11 cellular contexts compared by ENCODE assay signal in genomic region chr12:9794484-9795063, GRCh38. TPM values are rescaled to one million over a fixed set of nuclear protein-coding genes. Genes with fewer than 3 reads are reported as not detected.
DNase-seq lines count a peak whose midpoint lies in the region; ATAC-seq and TF ChIP-seq lines count a peak whose summit lies in the region.
"Had no signal": no experiment of that assay in that cellular context is flagged by ENCODE, and none has a peak within 500 bp of the region (broad histone marks: within the 10 kb centered on the region; RNA-seq: fewer than 3 reads in every experiment).

No MANE protein-coding gene starts in this region.

- TF ChIP-seq POLR2A in GM18505 (IDR thresholded peaks at IDR 0.05; ENCODE audit: borderline replicate concordance, extremely low read depth, insufficient read depth, insufficient read length) = no peak

- no peak for TF ChIP-seq CTCF in PC-3 (conservative IDR thresholded peaks at IDR 0.05; ENCODE audit: low read depth, low read length)

- H3K4me1 Mint-ChIP-seq in effector memory CD8-positive, alpha-beta T cell (ENCODE audit: low read depth in 2 of 2) = peaks cover 31 to 41% of the 10 kb centered on the region in 2 donors

- no peak overlapping the region for H3K27ac Mint-ChIP-seq in effector memory CD8-positive, alpha-beta T cell

- POLR2A ChIA-PET in PC-3 (lab: Charles Lee; ENCODE audit: unreplicated experiment) = no interaction called here

- H3K36me3 Mint-ChIP-seq in effector memory CD8-positive, alpha-beta T cell (ENCODE audit: insufficient read depth) = no peaks in the 10 kb centered on the region

- no peaks in the 10 kb centered on the region for H3K36me3 ChIP-seq in PC-3 (ENCODE audit: low read depth, low read length)

- intact Hi-C loops in PC-3 (cut with micrococcal nuclease) = no loop called here

- H4K20me1 ChIP-seq in PC-3 (ENCODE audit: low read length) = no peaks in the 10 kb centered on the region

- ATAC-seq in GM18870 (IDR thresholded peaks at IDR 0.05; ENCODE audit: unreplicated experiment) = peak; percentile 48
- no peak for ATAC-seq in PC-3
- no peak for ATAC-seq in effector memory CD8-positive, alpha-beta T cell (replicated peaks)
- ATAC-seq in SK-N-SH treated with all-trans-retinoic acid at 6 μM for 48 hours = no peak
- no peak for ATAC-seq in GM18505 (IDR thresholded peaks at IDR 0.05; ENCODE audit: unreplicated experiment)

- H3K27me3 Mint-ChIP-seq in effector memory CD8-positive, alpha-beta T cell = peaks cover 0 to 11% of the 10 kb centered on the region in 2 donors

- peak overlapping the region; percentile 38 to 70 for H3K4me3 Mint-ChIP-seq in effector memory CD8-positive, alpha-beta T cell

- H3K79me2 ChIP-seq in PC-3 (ENCODE audit: low read length) = no peaks in the 10 kb centered on the region

- no peak overlapping the region for H2AFZ ChIP-seq in PC-3 (ENCODE audit: low read length)

- H3K9me2 ChIP-seq in PC-3 (replicated peaks; ENCODE audit: low read length) = no peaks in the 10 kb centered on the region

- H3K4me2 ChIP-seq in PC-3 (ENCODE audit: low read length) = peak overlapping the region; percentile 54

- no peak overlapping the region for H3K9ac ChIP-seq in PC-3 (ENCODE audit: low read length)

- no peak overlapping the region for H3K4me3 ChIP-seq in PC-3 (ENCODE audit: low read length)
- H3K4me3 ChIP-seq: coronary artery had no signal

- BruUV-seq in PC-3 (replicated peaks; lab: Mats Ljungman, UMichigan) = no TSS peak

- no peaks in the 10 kb centered on the region for H3K9me3 Mint-ChIP-seq in effector memory CD8-positive, alpha-beta T cell

- no peak overlapping the region for H3K27ac ChIP-seq in PC-3 (ENCODE audit: low read length)
- H3K27ac ChIP-seq: coronary artery had no signal

- no peaks in the 10 kb centered on the region for H3K27me3 ChIP-seq in PC-3 (ENCODE audit: low read length)

- DNase-seq in CD1c-positive myeloid dendritic cell (ENCODE audit: extremely low spot score) = peak; percentile 23
- peak; percentile 36 for DNase-seq in PC-3
- no peak for DNase-seq in effector memory CD8-positive, alpha-beta T cell
- DNase-seq in superior temporal gyrus (ENCODE audit: extremely low spot score) = no peak
- DNase-seq in effector CD8-positive, alpha-beta T cell (lab: John Stamatoyannopoulos, UW) = no peak
- DNase-seq: NCI-H1436 treated with DMSO at 0.1 percent for 48 hours; NK-92 treated with Interleukin-12 subunit alpha and Interleukin-12 subunit beta, amount 100 ng/mL, for 24 hours had no signal

- no peaks in the 10 kb centered on the region for H3F3A ChIP-seq in PC-3 (ENCODE audit: low read length, unreplicated experiment)

- H3K9me3 ChIP-seq in PC-3 (ENCODE audit: low read length) = no peaks in the 10 kb centered on the region

- CTCF ChIA-PET in PC-3 (lab: Charles Lee) = no interaction called here

- peaks cover 40% of the 10 kb centered on the region for H3K4me1 ChIP-seq in PC-3 (ENCODE audit: insufficient read depth, low read length)

TF ChIP-seq in SK-N-SH treated with all-trans-retinoic acid at 6 μM for 48 hours, 23 proteins besides CTCF, POLR2A, EP300 and RAD21:
- no peak for TF ChIP-seq ZNF8 (CRISPR knock-in tag; IDR thresholded peaks at IDR 0.05)
- TF ChIP-seq ZNF70 (CRISPR knock-in tag; IDR thresholded peaks at IDR 0.05) = no peak
- TF ChIP-seq POU6F1 (CRISPR knock-in tag; IDR thresholded peaks at IDR 0.05; ENCODE audit: borderline replicate concordance, low read depth) = no peak
- TF ChIP-seq OSR1 (CRISPR knock-in tag; IDR thresholded peaks at IDR 0.05) = no peak
- no peak for TF ChIP-seq TCF4 (CRISPR knock-in tag; IDR thresholded peaks at IDR 0.05; ENCODE audit: borderline replicate concordance)
- TF ChIP-seq RARB (CRISPR knock-in tag; IDR thresholded peaks at IDR 0.05) = no peak
- no peak for TF ChIP-seq TSHZ2 (CRISPR knock-in tag; IDR thresholded peaks at IDR 0.05)
- TF ChIP-seq PPARA (CRISPR knock-in tag; IDR thresholded peaks at IDR 0.05; ENCODE audit: borderline replicate concordance) = no peak
- TF ChIP-seq ZFP3 (CRISPR knock-in tag; IDR thresholded peaks at IDR 0.05) = no peak
- TF ChIP-seq PATZ1 (CRISPR knock-in tag; IDR thresholded peaks at IDR 0.05; ENCODE audit: borderline replicate concordance) = no peak

RNA-seq across cellular contexts. Expression of gene KLRF1, which starts 32.7 kb away (rescaled TPM):
- not detected in 2 replicates for total RNA-seq in PC-3 (2014; rRNA removed)

RNA-seq across cellular contexts. Expression of gene CD69, which starts 33.9 kb away (rescaled TPM):
- total RNA-seq in PC-3 (2014; rRNA removed) = 0.75 TPM in 1 of 2 replicates, not detected in the other

Comparison
In these comparisons a context has a peak if more than half of its experiments do, and no peak if none do; other contexts are left out.
1. DNase-seq: peak in CD1c-positive myeloid dendritic cell (single experiment) and PC-3 (single experiment); none in effector memory CD8-positive, alpha-beta T cell (0 of 3), superior temporal gyrus (single experiment) and effector CD8-positive, alpha-beta T cell (single experiment).